In the genomic region with DNA sequence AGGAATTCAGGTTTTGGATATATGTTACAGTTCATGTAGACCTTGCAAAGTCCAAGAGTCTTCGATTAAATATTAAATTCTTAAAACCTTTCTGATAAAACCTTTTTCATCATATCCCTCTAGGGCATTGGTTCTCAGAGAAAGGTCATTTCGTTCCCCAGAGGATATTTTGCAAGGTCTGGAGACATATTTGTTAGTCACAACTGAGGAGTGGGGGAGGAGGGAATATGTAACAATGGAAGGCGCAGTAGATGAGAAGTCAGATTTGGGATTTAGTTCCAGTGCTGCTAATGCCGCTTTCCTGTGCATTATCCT, we compare ENCODE assay signal across 1 cellular context.
TF ChIP-seq lines count a peak whose summit lies in the region.

No MANE protein-coding gene starts in this region.

TF ChIP-seq in IMR-90, 13 proteins besides CTCF, POLR2A, EP300 and RAD21:
- TF ChIP-seq CHD1 (IDR thresholded peaks at IDR 0.05; ENCODE audit: low read depth, low read length) (no peak), MXI1 (IDR thresholded peaks at IDR 0.05; ENCODE audit: borderline replicate concordance, low read depth, low read length) (no peak), SMC3 (IDR thresholded peaks at IDR 0.05; ENCODE audit: low read depth, low read length) (no peak), USF2 (IDR thresholded peaks at IDR 0.05; ENCODE audit: low read depth, low read length) (no peak), RCOR1 (IDR thresholded peaks at IDR 0.05; ENCODE audit: insufficient replicate concordance, low read length) (no peak), BHLHE40 (IDR thresholded peaks at IDR 0.05; ENCODE audit: low read depth, low read length) (no peak), FOS (IDR thresholded peaks at IDR 0.05; ENCODE audit: low read depth, low read length) (no peak), RFX5 (IDR thresholded peaks at IDR 0.05; ENCODE audit: low read depth, low read length) (no peak), MAZ (IDR thresholded peaks at IDR 0.05; ENCODE audit: borderline replicate concordance, low read depth, low read length) (no peak), MAFK (IDR thresholded peaks at IDR 0.05; ENCODE audit: low read depth, low read length) (no peak), CEBPB (IDR thresholded peaks at IDR 0.05; ENCODE audit: low read depth, low read length) (no peak)
- TF ChIP-seq, protein P1, sequence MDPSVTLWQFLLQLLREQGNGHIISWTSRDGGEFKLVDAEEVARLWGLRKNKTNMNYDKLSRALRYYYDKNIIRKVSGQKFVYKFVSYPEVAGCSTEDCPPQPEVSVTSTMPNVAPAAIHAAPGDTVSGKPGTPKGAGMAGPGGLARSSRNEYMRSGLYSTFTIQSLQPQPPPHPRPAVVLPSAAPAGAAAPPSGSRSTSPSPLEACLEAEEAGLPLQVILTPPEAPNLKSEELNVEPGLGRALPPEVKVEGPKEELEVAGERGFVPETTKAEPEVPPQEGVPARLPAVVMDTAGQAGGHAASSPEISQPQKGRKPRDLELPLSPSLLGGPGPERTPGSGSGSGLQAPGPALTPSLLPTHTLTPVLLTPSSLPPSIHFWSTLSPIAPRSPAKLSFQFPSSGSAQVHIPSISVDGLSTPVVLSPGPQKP (IDR thresholded peaks at IDR 0.05; ENCODE audit: borderline replicate concordance, low read depth, low read length): no peak
